28 cellular contexts compared by ENCODE assay signal in genomic region chr12:111186347-111186746, GRCh38.
"Had no signal": no experiment of that assay in that cellular context is flagged by ENCODE, and none has a peak within 500 bp of the region (broad histone marks: within the 10 kb centered on the region; RNA-seq: fewer than 3 reads in every experiment).

No MANE protein-coding gene starts in this region.

- H3K27ac ChIP-seq: SJCRH30, VCaP had no signal

- H3K4me3 Mint-ChIP-seq: activated CD4-positive, alpha-beta memory T cell treated with anti-CD3 and anti-CD28 coated beads, Interleukin-2, amount 10 ng/mL, durations not matched to agents 7 days and 5 days; activated CD4-positive, alpha-beta T cell treated with anti-CD3 and anti-CD28 coated beads for 36 hours; activated naive CD4-positive, alpha-beta T cell treated with anti-CD3 and anti-CD28 coated beads for 36 hours; activated naive CD8-positive, alpha-beta T cell; activated T-helper 17 cell treated with anti-CD3 and anti-CD28 coated beads, Interleukin-2, amount 50 U/mL, for 72 hours; brain; central memory CD8-positive, alpha-beta T cell had no signal

- H3K36me3 Mint-ChIP-seq: activated naive CD8-positive, alpha-beta T cell; brain had no signal

- H3K9me2 ChIP-seq: SK-N-SH had no signal

- H3K27me3 ChIP-seq: SJCRH30 had no signal

- H3K4me1 Mint-ChIP-seq: activated CD4-positive, alpha-beta memory T cell treated with anti-CD3 and anti-CD28 coated beads, Interleukin-2, amount 10 ng/mL, durations not matched to agents 7 days and 5 days; activated CD4-positive, alpha-beta T cell treated with anti-CD3 and anti-CD28 coated beads for 36 hours; activated T-helper 17 cell treated with anti-CD3 and anti-CD28 coated beads, Interleukin-2, amount 50 U/mL, for 72 hours; central memory CD8-positive, alpha-beta T cell had no signal

- H3K27ac Mint-ChIP-seq: activated CD4-positive, alpha-beta memory T cell treated with anti-CD3 and anti-CD28 coated beads, Interleukin-2, amount 10 ng/mL, durations not matched to agents 7 days and 5 days; activated CD4-positive, alpha-beta T cell treated with anti-CD3 and anti-CD28 coated beads for 36 hours; activated naive CD4-positive, alpha-beta T cell treated with anti-CD3 and anti-CD28 coated beads for 36 hours; activated naive CD8-positive, alpha-beta T cell; activated T-helper 17 cell treated with anti-CD3 and anti-CD28 coated beads, Interleukin-2, amount 50 U/mL, for 72 hours had no signal

- FAIRE-seq: astrocyte, RCC 7860 had no signal

- H3K9me3 Mint-ChIP-seq: activated CD4-positive, alpha-beta memory T cell treated with anti-CD3 and anti-CD28 coated beads, Interleukin-2, amount 10 ng/mL, durations not matched to agents 7 days and 5 days; activated naive CD4-positive, alpha-beta T cell treated with anti-CD3 and anti-CD28 coated beads for 36 hours; activated T-helper 17 cell treated with anti-CD3 and anti-CD28 coated beads, Interleukin-2, amount 50 U/mL, for 72 hours; brain; central memory CD8-positive, alpha-beta T cell had no signal

- ATAC-seq: activated CD4-positive, alpha-beta T cell treated with anti-CD3 and anti-CD28 coated beads for 36 hours; activated T-helper 17 cell treated with anti-CD3 and anti-CD28 coated beads, Interleukin-2, amount 50 U/mL, for 72 hours; PC-3 had no signal

- H3K9me3 ChIP-seq: SJCRH30, SK-N-SH had no signal

- H3K36me3 ChIP-seq: SJCRH30 had no signal

- H3K9ac ChIP-seq: SK-N-SH had no signal

- H3K4me2 ChIP-seq: SK-N-SH had no signal

- DNase-seq: activated CD4-positive, alpha-beta memory T cell treated with anti-CD3 and anti-CD28 coated beads, Interleukin-2, amount 10 ng/mL, durations not matched to agents 7 days and 5 days; activated CD4-positive, alpha-beta T cell treated with anti-CD3 and anti-CD28 coated beads for 36 hours; activated CD4-positive, alpha-beta T cell treated with anti-CD3 and anti-CD28 coated beads, Interleukin-2, amount 50 U/mL, for 1 hour; activated gamma-delta T cell; activated naive CD4-positive, alpha-beta T cell treated with anti-CD3 and anti-CD28 coated beads for 36 hours; activated T-cell treated with anti-CD3 and anti-CD28 coated beads for 4 hours; activated T-cell treated with anti-CD3 and anti-CD28 coated beads, Interleukin-2, amount 50 U/mL, for 48 hours; amygdala; Kasumi-1; NCI-H1092 treated with DMSO at 0.1 percent for 48 hours; NCI-H1417 treated with DMSO at 0.1 percent for 48 hours; NCI-H1694 treated with DMSO at 0.1 percent for 48 hours; NCI-H2029 treated with DMSO at 0.1 percent for 48 hours; NCI-H345; NCI-H510A; NCI-H526 treated with DMSO at 0.1 percent for 48 hours; NK-92 treated with Interleukin-12 subunit alpha and Interleukin-12 subunit beta, amount 100 ng/mL, for 24 hours; PC-3; SJCRH30; SK-N-SH; T-helper 1 cell had no signal

- H3K4me3 ChIP-seq: SJCRH30 had no signal
